Comparison of ENCODE assay signal across 1 cellular context in genomic region chr19:49876422-49877019, GRCh38.
TF ChIP-seq lines count a peak whose summit lies in the region.

No MANE protein-coding gene starts in this region.

TF ChIP-seq in HepG2, 621 proteins besides CTCF, POLR2A, EP300 and RAD21 (continues in another document):
- no peak for TF ChIP-seq ZNF276 (CRISPR knock-in tag; IDR thresholded peaks at IDR 0.05; ENCODE audit: low read depth)
- no peak for TF ChIP-seq HBP1 (CRISPR knock-in tag; IDR thresholded peaks at IDR 0.05; ENCODE audit: low read depth)
- TF ChIP-seq ZNF709 (CRISPR knock-in tag; IDR thresholded peaks at IDR 0.05): peak; percentile 26; the same call in 1 of the 2 replicates
- peak; percentile 1; the same call in 1 of the 2 replicates for TF ChIP-seq HNF4A (CRISPR knock-in tag; IDR thresholded peaks at IDR 0.05)
- TF ChIP-seq ARHGAP35 (CRISPR knock-in tag; IDR thresholded peaks at IDR 0.05; ENCODE audit: borderline replicate concordance): no peak
- TF ChIP-seq THAP11 (CRISPR knock-in tag; IDR thresholded peaks at IDR 0.05): peak; percentile 94
- TF ChIP-seq KDM5A (IDR thresholded peaks at IDR 0.05; ENCODE audit: borderline replicate concordance, low read length): peak; percentile 65; the same call in 1 of the 2 replicates
- TF ChIP-seq MXI1 (IDR thresholded peaks at IDR 0.05; ENCODE audit: borderline replicate concordance, low read depth, low read length): peak; percentile 87; the same call in 1 of the 3 replicates
- peak; percentile 86 for TF ChIP-seq HNRNPLL (IDR thresholded peaks at IDR 0.05; ENCODE audit: low read depth, low read length, poor library complexity, severe bottlenecking)
- TF ChIP-seq NBN (conservative IDR thresholded peaks at IDR 0.05): no peak
- no peak for TF ChIP-seq ZBTB14 (CRISPR knock-in tag; IDR thresholded peaks at IDR 0.05)
- no peak for TF ChIP-seq SRSF1 (optimal IDR thresholded peaks at IDR 0.05; ENCODE audit: low read depth, low read length)
- peak; percentile 56; the same call in 1 of the 2 replicates for TF ChIP-seq GFI1 (CRISPR knock-in tag; IDR thresholded peaks at IDR 0.05; ENCODE audit: borderline replicate concordance)
- peak; percentile 25 for TF ChIP-seq ZNF18 (CRISPR knock-in tag; IDR thresholded peaks at IDR 0.05; ENCODE audit: insufficient replicate concordance)
- TF ChIP-seq SRY (CRISPR knock-in tag; IDR thresholded peaks at IDR 0.05): 0 out of 2 replicates have a peak, but pooled peaks have one; percentile 39
- no peak for TF ChIP-seq ZSCAN22 (CRISPR knock-in tag; IDR thresholded peaks at IDR 0.05)
- peak; percentile 47; the same call in 1 of the 2 replicates for TF ChIP-seq ZNF225 (CRISPR knock-in tag; IDR thresholded peaks at IDR 0.05)
- peak; percentile 70; the same call in 1 of the 2 replicates for TF ChIP-seq IKZF5 (CRISPR knock-in tag; IDR thresholded peaks at IDR 0.05)
- no peak for TF ChIP-seq PRMT3 (CRISPR knock-in tag; IDR thresholded peaks at IDR 0.05; ENCODE audit: borderline replicate concordance, low read depth)
- no peak for TF ChIP-seq PREB (CRISPR knock-in tag; IDR thresholded peaks at IDR 0.05)
- peak; percentile 81 for TF ChIP-seq ZBTB21 (CRISPR knock-in tag; IDR thresholded peaks at IDR 0.05)
- no peak for TF ChIP-seq RORA (CRISPR knock-in tag; IDR thresholded peaks at IDR 0.05)
- no peak for TF ChIP-seq REL (CRISPR knock-in tag; conservative IDR thresholded peaks at IDR 0.05)
- TF ChIP-seq ZBTB40 (IDR thresholded peaks at IDR 0.05): no peak
- peak; percentile 61 for TF ChIP-seq ZBTB40 (CRISPR knock-in tag; IDR thresholded peaks at IDR 0.05)
- TF ChIP-seq IRF9 (CRISPR knock-in tag; IDR thresholded peaks at IDR 0.05; ENCODE audit: borderline replicate concordance): peak; percentile 68; the same call in 1 of the 2 replicates
- 0 out of 2 replicates have a peak, but pooled peaks have one; percentile 25 for TF ChIP-seq ATF7 (IDR thresholded peaks at IDR 0.05)
- TF ChIP-seq ATF7 (CRISPR knock-in tag; IDR thresholded peaks at IDR 0.05): no peak
- TF ChIP-seq CC2D1A (CRISPR knock-in tag; IDR thresholded peaks at IDR 0.05): no peak
- TF ChIP-seq PHF20 (CRISPR knock-in tag; IDR thresholded peaks at IDR 0.05): peak; percentile 61
- TF ChIP-seq ATF6 (CRISPR knock-in tag; conservative IDR thresholded peaks at IDR 0.05): no peak
- TF ChIP-seq ZNF556 (CRISPR knock-in tag; IDR thresholded peaks at IDR 0.05; ENCODE audit: borderline replicate concordance): no peak
- TF ChIP-seq NCOA1 (CRISPR knock-in tag; IDR thresholded peaks at IDR 0.05): 0 out of 2 replicates have a peak, but pooled peaks have one; percentile 57
- TF ChIP-seq ZMYM4 (CRISPR knock-in tag; IDR thresholded peaks at IDR 0.05): peak; percentile 43; the same call in 1 of the 2 replicates
- TF ChIP-seq ZSCAN21 (CRISPR knock-in tag; IDR thresholded peaks at IDR 0.05; ENCODE audit: borderline replicate concordance): peak; percentile 48; the same call in 1 of the 2 replicates
- peak; percentile 51; the same call in 1 of the 2 replicates for TF ChIP-seq SIN3A (IDR thresholded peaks at IDR 0.05; ENCODE audit: borderline replicate concordance, low read depth, low read length)
- no peak for TF ChIP-seq ZNF496 (CRISPR knock-in tag; IDR thresholded peaks at IDR 0.05; ENCODE audit: insufficient replicate concordance)
- TF ChIP-seq SP4 (CRISPR knock-in tag; IDR thresholded peaks at IDR 0.05): peak; percentile 96
- no peak for TF ChIP-seq SSRP1 (CRISPR knock-in tag; IDR thresholded peaks at IDR 0.05)
- TF ChIP-seq FIP1L1 (IDR thresholded peaks at IDR 0.05; ENCODE audit: borderline replicate concordance, insufficient read depth, low read depth, low read length): no peak
- TF ChIP-seq SIX4 (CRISPR knock-in tag; IDR thresholded peaks at IDR 0.05): no peak
